2 cellular contexts compared by ENCODE assay signal in the genomic region with DNA sequence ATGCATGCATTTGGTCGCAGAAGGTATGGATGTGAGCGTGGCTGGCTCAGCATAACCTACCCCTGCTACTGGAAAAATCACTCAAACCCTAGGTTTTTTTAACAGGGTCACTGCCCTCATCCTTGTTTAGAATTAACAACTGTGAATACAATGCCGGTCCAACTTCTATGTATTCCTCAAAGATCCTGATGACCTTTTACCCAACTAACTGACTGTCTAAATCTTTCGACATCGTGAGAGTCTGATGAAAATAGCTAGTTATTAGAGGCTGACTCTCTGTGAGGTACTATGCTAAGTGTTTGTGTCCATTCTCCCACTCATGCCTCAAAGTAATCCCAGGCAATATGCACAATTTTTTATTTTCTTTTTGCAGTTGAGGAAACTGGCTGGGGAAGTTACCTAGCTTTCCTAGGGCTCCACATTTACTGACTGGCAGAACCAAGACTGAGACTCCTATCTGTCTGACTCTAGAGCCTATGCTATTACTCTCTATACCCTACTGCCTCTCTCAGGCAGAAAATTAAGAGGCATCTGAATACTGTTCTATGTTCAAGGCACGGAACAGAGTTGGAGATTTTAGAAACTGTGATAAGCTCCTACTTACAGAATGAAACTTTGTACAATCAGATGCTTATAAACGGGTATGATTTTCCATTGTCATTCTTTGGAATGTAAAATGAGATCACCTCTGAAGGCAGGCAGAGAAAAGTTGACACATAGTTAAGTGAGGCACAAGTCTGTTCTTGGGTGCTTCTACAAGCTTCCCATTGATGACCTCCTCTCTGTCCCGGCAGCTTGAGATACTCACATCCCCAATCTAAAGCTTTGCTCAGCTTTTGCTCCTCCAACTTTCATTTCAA.
TF ChIP-seq lines count a peak whose summit lies in the region.

No MANE protein-coding gene starts in this region.

TF ChIP-seq in H1, 55 proteins besides CTCF, POLR2A, EP300 and RAD21:
- TF ChIP-seq, protein P1, sequence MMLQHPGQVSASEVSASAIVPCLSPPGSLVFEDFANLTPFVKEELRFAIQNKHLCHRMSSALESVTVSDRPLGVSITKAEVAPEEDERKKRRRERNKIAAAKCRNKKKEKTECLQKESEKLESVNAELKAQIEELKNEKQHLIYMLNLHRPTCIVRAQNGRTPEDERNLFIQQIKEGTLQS (IDR thresholded peaks at IDR 0.05; ENCODE audit: insufficient read depth, low read depth, low read length): no peak
- TF ChIP-seq SP2 (IDR thresholded peaks at IDR 0.05; ENCODE audit: low read length) (no peak), SIN3A (conservative IDR thresholded peaks at IDR 0.05 in 1 of 2, IDR thresholded peaks at IDR 0.05 in 1 of 2; ENCODE audit: low read depth in 1 of 2, low read length in 2 of 2) (no peak), GTF2F1 (IDR thresholded peaks at IDR 0.05; ENCODE audit: borderline replicate concordance, low read depth, low read length) (no peak), CEBPB (IDR thresholded peaks at IDR 0.05; ENCODE audit: low read depth, low read length) (no peak), SAP30 (IDR thresholded peaks at IDR 0.05; ENCODE audit: insufficient read depth, insufficient replicate concordance, low read length) (no peak), TCF12 (IDR thresholded peaks at IDR 0.05; ENCODE audit: low read depth, low read length) (no peak), CHD1 (IDR thresholded peaks at IDR 0.05; ENCODE audit: low read depth, low read length) (no peak), CTBP2 (IDR thresholded peaks at IDR 0.05; ENCODE audit: borderline replicate concordance, insufficient read depth, insufficient read length, low read length) (no peak), E2F6 (IDR thresholded peaks at IDR 0.05) (no peak), JUND (IDR thresholded peaks at IDR 0.05; ENCODE audit: low read length) (no peak), CBX8 (IDR thresholded peaks at IDR 0.05; ENCODE audit: borderline replicate concordance, low read depth, low read length) (no peak)
- TF ChIP-seq, protein P2, sequence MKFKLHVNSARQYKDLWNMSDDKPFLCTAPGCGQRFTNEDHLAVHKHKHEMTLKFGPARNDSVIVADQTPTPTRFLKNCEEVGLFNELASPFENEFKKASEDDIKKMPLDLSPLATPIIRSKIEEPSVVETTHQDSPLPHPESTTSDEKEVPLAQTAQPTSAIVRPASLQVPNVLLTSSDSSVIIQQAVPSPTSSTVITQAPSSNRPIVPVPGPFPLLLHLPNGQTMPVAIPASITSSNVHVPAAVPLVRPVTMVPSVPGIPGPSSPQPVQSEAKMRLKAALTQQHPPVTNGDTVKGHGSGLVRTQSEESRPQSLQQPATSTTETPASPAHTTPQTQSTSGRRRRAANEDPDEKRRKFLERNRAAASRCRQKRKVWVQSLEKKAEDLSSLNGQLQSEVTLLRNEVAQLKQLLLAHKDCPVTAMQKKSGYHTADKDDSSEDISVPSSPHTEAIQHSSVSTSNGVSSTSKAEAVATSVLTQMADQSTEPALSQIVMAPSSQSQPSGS (IDR thresholded peaks at IDR 0.05; ENCODE audit: low read length): no peak

TF ChIP-seq in liver, 16 proteins besides CTCF, POLR2A, EP300 and RAD21 (continued from another document):
- TF ChIP-seq RXRA (IDR thresholded peaks at IDR 0.05) (peak in 1 of 2 donors; percentile 56), HNF4A (conservative IDR thresholded peaks at IDR 0.05) (peak in 1 of 2 donors; percentile 5), FOXA1 (IDR thresholded peaks at IDR 0.05) (no peak)
- TF ChIP-seq, protein P3, sequence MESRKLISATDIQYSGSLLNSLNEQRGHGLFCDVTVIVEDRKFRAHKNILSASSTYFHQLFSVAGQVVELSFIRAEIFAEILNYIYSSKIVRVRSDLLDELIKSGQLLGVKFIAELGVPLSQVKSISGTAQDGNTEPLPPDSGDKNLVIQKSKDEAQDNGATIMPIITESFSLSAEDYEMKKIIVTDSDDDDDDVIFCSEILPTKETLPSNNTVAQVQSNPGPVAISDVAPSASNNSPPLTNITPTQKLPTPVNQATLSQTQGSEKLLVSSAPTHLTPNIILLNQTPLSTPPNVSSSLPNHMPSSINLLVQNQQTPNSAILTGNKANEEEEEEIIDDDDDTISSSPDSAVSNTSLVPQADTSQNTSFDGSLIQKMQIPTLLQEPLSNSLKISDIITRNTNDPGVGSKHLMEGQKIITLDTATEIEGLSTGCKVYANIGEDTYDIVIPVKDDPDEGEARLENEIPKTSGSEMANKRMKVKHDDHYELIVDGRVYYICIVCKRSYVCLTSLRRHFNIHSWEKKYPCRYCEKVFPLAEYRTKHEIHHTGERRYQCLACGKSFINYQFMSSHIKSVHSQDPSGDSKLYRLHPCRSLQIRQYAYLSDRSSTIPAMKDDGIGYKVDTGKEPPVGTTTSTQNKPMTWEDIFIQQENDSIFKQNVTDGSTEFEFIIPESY (IDR thresholded peaks at IDR 0.05): no peak
- TF ChIP-seq, protein P1 (IDR thresholded peaks at IDR 0.05): no peak
